7 cellular contexts compared by ENCODE assay signal in genomic region chr12:7971765-7972164, GRCh38. TPM values are rescaled to one million over a fixed set of nuclear protein-coding genes. Genes with fewer than 3 reads are reported as not detected.
DNase-seq lines count a peak whose midpoint lies in the region; ATAC-seq and TF ChIP-seq lines count a peak whose summit lies in the region.
"Not testable (repeated sequence)": the region's sequence is repeated elsewhere in the genome, so short reads cannot be mapped to it uniquely, and the experiment has no call there.

No MANE protein-coding gene starts in this region.

- not testable (repeated sequence) for H3K27me3 Mint-ChIP-seq in T-helper 17 cell; activated naive CD4-positive, alpha-beta T cell treated with anti-CD3 and anti-CD28 coated beads, Interleukin-2, amount 50 U/mL, for 24 hours; stimulated activated naive CD8-positive, alpha-beta T cell treated with anti-CD3 and anti-CD28 coated beads, Interleukin-15, Interleukin-2, amounts not matched to agents 100 ng/mL and 50 ng/mL, for 24 hours

- in situ Hi-C loops in GM23248 (cut with MboI): not testable (repeated sequence)

- not testable (repeated sequence) for DNase-seq in GM23248; T-helper 17 cell; effector memory CD4-positive, alpha-beta T cell

- TF ChIP-seq EP300 in neural cell (conservative IDR thresholded peaks at IDR 0.05; ENCODE audit: poor library complexity, severe bottlenecking): not testable (repeated sequence)

- TF ChIP-seq CTCF in neural cell (IDR thresholded peaks at IDR 0.05; ENCODE audit: poor library complexity, severe bottlenecking): not testable (repeated sequence)

- H3K4me2 ChIP-seq in GM23248 (ENCODE audit: unreplicated experiment) (peak overlapping the region; percentile 82), neural cell (ENCODE audit: low read length) (peak overlapping the region; percentile 88)

- H3K27ac Mint-ChIP-seq in T-helper 17 cell: peak overlapping the region; percentile 97
- peak overlapping the region; percentile 99 for H3K27ac Mint-ChIP-seq in activated naive CD4-positive, alpha-beta T cell treated with anti-CD3 and anti-CD28 coated beads, Interleukin-2, amount 50 U/mL, for 24 hours
- peak overlapping the region; percentile 97 for H3K27ac Mint-ChIP-seq in stimulated activated naive CD8-positive, alpha-beta T cell treated with anti-CD3 and anti-CD28 coated beads, Interleukin-15, Interleukin-2, amounts not matched to agents 100 ng/mL and 50 ng/mL, for 24 hours

- H3K36me3 Mint-ChIP-seq in T-helper 17 cell (ENCODE audit: low read depth); activated naive CD4-positive, alpha-beta T cell treated with anti-CD3 and anti-CD28 coated beads, Interleukin-2, amount 50 U/mL, for 24 hours; stimulated activated naive CD8-positive, alpha-beta T cell treated with anti-CD3 and anti-CD28 coated beads, Interleukin-15, Interleukin-2, amounts not matched to agents 100 ng/mL and 50 ng/mL, for 24 hours (ENCODE audit: low read depth): not testable (repeated sequence)

- peaks cover 20% of the 10 kb centered on the region for H3F3A ChIP-seq in GM23248 (ENCODE audit: insufficient read depth)
- H3F3A ChIP-seq in neural cell (ENCODE audit: insufficient read depth, low read length, poor library complexity, severe bottlenecking): not testable (repeated sequence)

- H3K9me2 ChIP-seq in GM23248 (ENCODE audit: insufficient read depth); neural cell (ENCODE audit: insufficient read depth, low read length): not testable (repeated sequence)

- H3K9ac ChIP-seq in GM23248: peak overlapping the region; percentile 82
- peak overlapping the region; percentile 68 for H3K9ac ChIP-seq in iPS-18a (ENCODE audit: low read length)
- H3K9ac ChIP-seq in neural cell (ENCODE audit: low read length): peak overlapping the region; percentile 64

- not testable (repeated sequence) for TF ChIP-seq RAD21 in neural cell (conservative IDR thresholded peaks at IDR 0.05)

- H3K4me1 ChIP-seq in GM23248 (ENCODE audit: insufficient read depth): peaks cover 18% of the 10 kb centered on the region
- H3K4me1 ChIP-seq in effector memory CD4-positive, alpha-beta T cell (ENCODE audit: control insufficient read depth, insufficient read depth, low read length, poor library complexity, severe bottlenecking): not testable (repeated sequence)
- peaks cover 16% of the 10 kb centered on the region for H3K4me1 ChIP-seq in iPS-18a (ENCODE audit: control insufficient read depth, low read depth, low read length)

- H3K4me3 Mint-ChIP-seq in T-helper 17 cell: peak overlapping the region; percentile 94
- H3K4me3 Mint-ChIP-seq in activated naive CD4-positive, alpha-beta T cell treated with anti-CD3 and anti-CD28 coated beads, Interleukin-2, amount 50 U/mL, for 24 hours: peak overlapping the region; percentile 89
- peak overlapping the region; percentile 82 for H3K4me3 Mint-ChIP-seq in stimulated activated naive CD8-positive, alpha-beta T cell treated with anti-CD3 and anti-CD28 coated beads, Interleukin-15, Interleukin-2, amounts not matched to agents 100 ng/mL and 50 ng/mL, for 24 hours

- H3K27ac ChIP-seq in GM23248: peak overlapping the region; percentile 89
- H3K27ac ChIP-seq in effector memory CD4-positive, alpha-beta T cell (ENCODE audit: insufficient read depth, low read length, poor library complexity, severe bottlenecking): peak overlapping the region; percentile 95
- not testable (repeated sequence) for H3K27ac ChIP-seq in iPS-18a (ENCODE audit: low read length)
- peak overlapping the region; percentile 69 for H3K27ac ChIP-seq in neural cell (ENCODE audit: low read length)

- H3K36me3 ChIP-seq in GM23248 (ENCODE audit: low read depth); effector memory CD4-positive, alpha-beta T cell (ENCODE audit: control insufficient read depth, insufficient read depth, low read length); iPS-18a (ENCODE audit: control insufficient read depth, low read depth, low read length); neural cell (ENCODE audit: insufficient read depth, low read length): not testable (repeated sequence)

- WGBS in GM23248 (ENCODE audit: low coverage in 1 of 2, low lambda C conversion rate in 2 of 2, missing lambda C conversion rate in 2 of 2), 2 experiments: 13 to 27% methylated on average over 3 to 6 of the region's 7 CpGs

- H4K20me1 ChIP-seq in GM23248 (ENCODE audit: insufficient read depth); neural cell (ENCODE audit: insufficient read depth): not testable (repeated sequence)

- not testable (repeated sequence) for ATAC-seq in T-helper 17 cell

- H2AFZ ChIP-seq in GM23248: peak overlapping the region; percentile 88
- not testable (repeated sequence) for H2AFZ ChIP-seq in neural cell (ENCODE audit: low read depth, low read length)

- H3K9me3 ChIP-seq in GM23248 (ENCODE audit: low read depth); T-helper 17 cell (ENCODE audit: control insufficient read depth, low read length, poor library complexity, severe bottlenecking); effector memory CD4-positive, alpha-beta T cell (ENCODE audit: control insufficient read depth, low read length); iPS-18a (ENCODE audit: control insufficient read depth, low read depth, low read length); neural cell (ENCODE audit: low read length): not testable (repeated sequence)

- not testable (repeated sequence) for H3K27me3 ChIP-seq in GM23248 (replicated peaks; ENCODE audit: insufficient read depth); effector memory CD4-positive, alpha-beta T cell (replicated peaks; ENCODE audit: control insufficient read depth, insufficient read depth, low read length, poor library complexity, severe bottlenecking); iPS-18a (ENCODE audit: control insufficient read depth, insufficient read depth, low read length); neural cell (ENCODE audit: insufficient read depth, low read depth, low read length)

- H3K4me1 Mint-ChIP-seq in T-helper 17 cell: peaks cover 17% of the 10 kb centered on the region
- H3K4me1 Mint-ChIP-seq in activated naive CD4-positive, alpha-beta T cell treated with anti-CD3 and anti-CD28 coated beads, Interleukin-2, amount 50 U/mL, for 24 hours: peaks cover 29% of the 10 kb centered on the region
- peaks cover 40% of the 10 kb centered on the region for H3K4me1 Mint-ChIP-seq in stimulated activated naive CD8-positive, alpha-beta T cell treated with anti-CD3 and anti-CD28 coated beads, Interleukin-15, Interleukin-2, amounts not matched to agents 100 ng/mL and 50 ng/mL, for 24 hours (ENCODE audit: low read depth)

- not testable (repeated sequence) for H3K79me2 ChIP-seq in GM23248 (ENCODE audit: insufficient read depth); neural cell (replicated peaks; ENCODE audit: insufficient read depth, low read length)

- H3K4me3 ChIP-seq in GM23248 (peak overlapping the region; percentile 77), iPS-18a (ENCODE audit: low read length) (peak overlapping the region; percentile 71), neural cell (ENCODE audit: low read length) (peak overlapping the region; percentile 67)
- peak overlapping the region; percentile 61 for H3K4me3 ChIP-seq in effector memory CD4-positive, alpha-beta T cell (ENCODE audit: insufficient read depth, low read depth, low read length, poor library complexity, severe bottlenecking)

- H3K9me3 Mint-ChIP-seq in activated naive CD4-positive, alpha-beta T cell treated with anti-CD3 and anti-CD28 coated beads, Interleukin-2, amount 50 U/mL, for 24 hours; stimulated activated naive CD8-positive, alpha-beta T cell treated with anti-CD3 and anti-CD28 coated beads, Interleukin-15, Interleukin-2, amounts not matched to agents 100 ng/mL and 50 ng/mL, for 24 hours: not testable (repeated sequence)

RNA-seq across cellular contexts. Expression of gene SLC2A3, which starts 35.8 kb away (rescaled TPM):
- total RNA-seq in GM23248 (2014; rRNA removed; shearing (Covaris generic)): 72.5 and 73.7 TPM in 2 replicates
- polyA plus RNA-seq in GM23248 (2016; fragmentation: Nextera tagmentation; extraction: Ambion mirVana) (71.5 and 71.8 TPM in 2 replicates), neural cell (27.2 and 31.6 TPM in 2 replicates)
- total RNA-seq in T-helper 17 cell: 100 to 1,000 TPM; 689 to 766 TPM
- 51.4 and 58.8 TPM in 2 replicates for polyA minus RNA-seq in neural cell
